Comparison of ENCODE assay signal across 5 cellular contexts in genomic region chr5:135495526-135495925, GRCh38. TPM values are rescaled to one million over a fixed set of nuclear protein-coding genes. Genes with fewer than 3 reads are reported as not detected.
"Had no signal": no experiment of that assay in that cellular context is flagged by ENCODE, and none has a peak within 500 bp of the region (broad histone marks: within the 10 kb centered on the region; RNA-seq: fewer than 3 reads in every experiment).

No MANE protein-coding gene starts in this region.

RNA-seq across cellular contexts. Expression of gene NEUROG1, which starts 40.2 kb away (rescaled TPM):
- total RNA-seq: activated CD4-positive, alpha-beta memory T cell treated with anti-CD3 and anti-CD28 coated beads, Interleukin-2, amount 10 ng/mL, durations not matched to agents 7 days and 5 days; activated CD8-positive, alpha-beta memory T cell treated with anti-CD3 and anti-CD28 coated beads, Interleukin-2, amount 10 ng/mL, durations not matched to agents 7 days and 5 days; PC-9; Right ventricle myocardium superior had no signal

RNA-seq across cellular contexts. Expression of gene TIFAB, which starts 43.4 kb away (rescaled TPM):
- total RNA-seq: activated CD4-positive, alpha-beta memory T cell treated with anti-CD3 and anti-CD28 coated beads, Interleukin-2, amount 10 ng/mL, durations not matched to agents 7 days and 5 days; activated CD8-positive, alpha-beta memory T cell treated with anti-CD3 and anti-CD28 coated beads, Interleukin-2, amount 10 ng/mL, durations not matched to agents 7 days and 5 days; cerebellum; PC-9; Right ventricle myocardium superior had no signal

RNA-seq across cellular contexts. Expression of gene DCANP1, which starts 48.4 kb away (rescaled TPM):
- total RNA-seq: activated CD4-positive, alpha-beta memory T cell treated with anti-CD3 and anti-CD28 coated beads, Interleukin-2, amount 10 ng/mL, durations not matched to agents 7 days and 5 days; activated CD8-positive, alpha-beta memory T cell treated with anti-CD3 and anti-CD28 coated beads, Interleukin-2, amount 10 ng/mL, durations not matched to agents 7 days and 5 days; cerebellum; PC-9; Right ventricle myocardium superior had no signal
